24 cellular contexts compared by ENCODE assay signal in the genomic region with DNA sequence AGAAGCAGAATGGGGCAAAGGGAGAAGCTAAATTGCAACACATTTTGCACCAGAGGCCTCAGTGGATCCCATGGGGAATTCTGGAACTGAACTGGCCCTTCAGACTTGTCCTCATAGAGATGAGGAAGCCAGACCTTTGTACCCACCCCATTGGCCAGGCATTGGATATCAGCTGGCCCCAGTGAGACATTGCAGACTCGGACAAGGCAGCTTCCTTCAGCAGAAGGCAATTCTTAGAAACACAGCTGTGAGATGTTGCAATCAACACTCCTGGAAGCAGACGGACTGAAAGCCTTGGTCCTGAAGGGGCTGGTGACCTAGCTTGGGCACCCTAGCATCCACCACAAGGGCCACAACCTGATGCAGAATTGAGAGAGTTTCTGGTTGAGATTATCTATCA.
DNase-seq lines count a peak whose midpoint lies in the region; ATAC-seq, FAIRE-seq and TF ChIP-seq lines count a peak whose summit lies in the region.
"Had no signal": no experiment of that assay in that cellular context is flagged by ENCODE, and none has a peak within 500 bp of the region (broad histone marks: within the 10 kb centered on the region; RNA-seq: fewer than 3 reads in every experiment).

No MANE protein-coding gene starts in this region.

- FAIRE-seq in K562 (lab: Jason Lieb, UNC): no peak
- FAIRE-seq: endometrium had no signal

- peaks cover 7% of the 10 kb centered on the region for H3K9me3 Mint-ChIP-seq in MCF 10A (ENCODE audit: unreplicated experiment)
- H3K9me3 Mint-ChIP-seq in activated naive CD4-positive, alpha-beta T cell treated with anti-CD3 and anti-CD28 coated beads, Interleukin-2, amount 10 ng/mL, durations not matched to agents 7 days and 5 days: no peaks in the 10 kb centered on the region
- H3K9me3 Mint-ChIP-seq: CD4-positive, alpha-beta T cell had no signal

- H3K4me2 ChIP-seq in mammary epithelial cell (ENCODE audit: insufficient read depth, low read depth, low read length) (no peak overlapping the region), K562 (ENCODE audit: insufficient read depth, low read length) (no peak overlapping the region), smooth muscle cell (peak overlapping the region; percentile 20)

- ATAC-seq in K562 (no peak), right cardiac atrium (peak; percentile 63 to 64), HG03280 (IDR thresholded peaks at IDR 0.05; ENCODE audit: unreplicated experiment) (no peak), HG03196 (IDR thresholded peaks at IDR 0.05; ENCODE audit: unreplicated experiment) (no peak)
- ATAC-seq: naive thymus-derived CD8-positive, alpha-beta T cell; T-helper 17 cell had no signal

- H3K4me3 ChIP-seq in mammary epithelial cell (replicated peaks in 1 of 3; ENCODE audit: insufficient read depth in 1 of 3, low read depth in 2 of 3, low read length in 3 of 3) (no peak overlapping the region), K562 (no peak overlapping the region), right cardiac atrium (ENCODE audit: low read length) (no peak overlapping the region), smooth muscle cell (no peak overlapping the region)
- H3K4me3 ChIP-seq: transverse colon had no signal

- DNase-seq in MCF 10A (ENCODE audit: unreplicated experiment): peak; percentile 35
- DNase-seq in mammary epithelial cell: no peak
- DNase-seq in K562 (ENCODE audit: extremely low read depth in 1 of 4, low spot score in 3 of 4): no peak
- peak; percentile 35 to 68 (median 64) for DNase-seq in right cardiac atrium
- DNase-seq in smooth muscle cell (lab: John Stamatoyannopoulos, UW; ENCODE audit: unreplicated experiment): no peak
- no peak for DNase-seq in activated naive CD4-positive, alpha-beta T cell treated with anti-CD3 and anti-CD28 coated beads, Interleukin-2, amount 10 ng/mL, durations not matched to agents 7 days and 5 days
- DNase-seq: 8988T; activated CD4-positive, CD25-positive, alpha-beta regulatory T cell treated with anti-CD3 and anti-CD28 coated beads, Interleukin-2, amount 50 U/mL, for 72 hours; activated effector memory CD4-positive, alpha-beta T cell treated with anti-CD3 and anti-CD28 coated beads, Interleukin-2, amount 50 U/mL, for 16 hours; anterior cingulate cortex; CD4-positive, alpha-beta T cell; DMS53; naive thymus-derived CD8-positive, alpha-beta T cell; NCI-H1694 treated with DMSO at 0.1 percent for 48 hours; NCI-H226; NK-92 treated with Interleukin-12 subunit alpha and Interleukin-12 subunit beta, amount 100 ng/mL, for 24 hours; posterior cingulate gyrus; SIG-M5; stimulated activated naive CD4-positive, alpha-beta T cell; T-helper 17 cell; transverse colon had no signal

- dilution Hi-C loops in mammary epithelial cell (cut with HindIII; ENCODE audit: low sequenced_read_pairs): loop anchor here (5.0 kb wide), 1 partner anchor 104 kb away; no protein-coding TSS in a partner anchor

- H3K4me1 ChIP-seq in mammary epithelial cell (ENCODE audit: insufficient read depth, low read length): peaks cover 10% of the 10 kb centered on the region
- H3K4me1 ChIP-seq in K562 (replicated peaks in 1 of 2; ENCODE audit: control insufficient read depth in 2 of 2, insufficient read depth in 2 of 2, low read length in 2 of 2): no peaks in the 10 kb centered on the region
- H3K4me1 ChIP-seq in right cardiac atrium (ENCODE audit: control insufficient read depth, insufficient read depth, low read length): peaks cover 3% of the 10 kb centered on the region
- peaks cover 19% of the 10 kb centered on the region for H3K4me1 ChIP-seq in smooth muscle cell (ENCODE audit: low read depth)
- H3K4me1 ChIP-seq: transverse colon had no signal

- H3K27me3 Mint-ChIP-seq in MCF 10A (ENCODE audit: insufficient read depth, unreplicated experiment): no peaks in the 10 kb centered on the region
- no peaks in the 10 kb centered on the region for H3K27me3 Mint-ChIP-seq in activated naive CD4-positive, alpha-beta T cell treated with anti-CD3 and anti-CD28 coated beads, Interleukin-2, amount 10 ng/mL, durations not matched to agents 7 days and 5 days

- H3K79me2 ChIP-seq in mammary epithelial cell (ENCODE audit: insufficient read depth, low read length) (no peaks in the 10 kb centered on the region), K562 (ENCODE audit: control insufficient read depth, insufficient read depth, low read length) (no peaks in the 10 kb centered on the region), smooth muscle cell (ENCODE audit: low read depth) (no peaks in the 10 kb centered on the region)

- H4K20me1 ChIP-seq in mammary epithelial cell (ENCODE audit: insufficient read depth, low read length): no peaks in the 10 kb centered on the region
- H4K20me1 ChIP-seq in K562 (replicated peaks; ENCODE audit: control insufficient read depth, insufficient read depth, low read length): no peaks in the 10 kb centered on the region
- no peaks in the 10 kb centered on the region for H4K20me1 ChIP-seq in smooth muscle cell (ENCODE audit: low read depth)

- intact Hi-C loops in MCF 10A (cut with micrococcal nuclease) (no loop called here), mammary epithelial cell (cut with micrococcal nuclease) (no loop called here), K562 (cut with micrococcal nuclease) (no loop called here), right cardiac atrium (cut with DNase I) (no loop called here)

- H3K4me3 Mint-ChIP-seq in MCF 10A (ENCODE audit: unreplicated experiment): no peak overlapping the region
- no peak overlapping the region for H3K4me3 Mint-ChIP-seq in activated naive CD4-positive, alpha-beta T cell treated with anti-CD3 and anti-CD28 coated beads, Interleukin-2, amount 10 ng/mL, durations not matched to agents 7 days and 5 days
- H3K4me3 Mint-ChIP-seq: CD4-positive, alpha-beta T cell; naive thymus-derived CD8-positive, alpha-beta T cell; T-helper 17 cell had no signal

- no peaks in the 10 kb centered on the region for H3K9me3 ChIP-seq in mammary epithelial cell (replicated peaks; ENCODE audit: insufficient read depth, low read length)
- H3K9me3 ChIP-seq in K562 (replicated peaks; ENCODE audit: control insufficient read depth, insufficient read depth, low read depth, low read length): no peaks in the 10 kb centered on the region
- no peaks in the 10 kb centered on the region for H3K9me3 ChIP-seq in right cardiac atrium (ENCODE audit: control insufficient read depth, low read length)
- H3K9me3 ChIP-seq in smooth muscle cell (replicated peaks; ENCODE audit: low read depth): no peaks in the 10 kb centered on the region
- H3K9me3 ChIP-seq: transverse colon had no signal

- H3K27ac Mint-ChIP-seq in MCF 10A (ENCODE audit: low read depth, unreplicated experiment): no peak overlapping the region
- no peak overlapping the region for H3K27ac Mint-ChIP-seq in activated naive CD4-positive, alpha-beta T cell treated with anti-CD3 and anti-CD28 coated beads, Interleukin-2, amount 10 ng/mL, durations not matched to agents 7 days and 5 days
- H3K27ac Mint-ChIP-seq: CD4-positive, alpha-beta T cell; naive thymus-derived CD8-positive, alpha-beta T cell; T-helper 17 cell had no signal

- in situ Hi-C loops in mammary epithelial cell (cut with MboI; ENCODE audit: low sequenced_read_pairs in 2 of 2) (no loop called here), K562 (cut with MboI) (no loop called here)

- H3K9ac ChIP-seq in mammary epithelial cell (ENCODE audit: insufficient read depth, low read length): no peak overlapping the region
- no peak overlapping the region for H3K9ac ChIP-seq in K562 (ENCODE audit: insufficient read depth in 1 of 2, low read depth in 2 of 2, low read length in 2 of 2)
- H3K9ac ChIP-seq in smooth muscle cell (ENCODE audit: low read depth): no peak overlapping the region

- no peaks in the 10 kb centered on the region for H3K36me3 Mint-ChIP-seq in MCF 10A (ENCODE audit: insufficient read depth, unreplicated experiment)
- H3K36me3 Mint-ChIP-seq in activated naive CD4-positive, alpha-beta T cell treated with anti-CD3 and anti-CD28 coated beads, Interleukin-2, amount 10 ng/mL, durations not matched to agents 7 days and 5 days: no peaks in the 10 kb centered on the region
- H3K36me3 Mint-ChIP-seq: naive thymus-derived CD8-positive, alpha-beta T cell had no signal

- BruUV-seq in MCF 10A (replicated peaks; lab: Mats Ljungman, UMichigan) (no TSS peak), mammary epithelial cell (replicated peaks; lab: Mats Ljungman, UMichigan) (no TSS peak), K562 (replicated peaks; lab: Mats Ljungman, UMichigan) (no TSS peak)

- TF ChIP-seq POLR2A in K562 (conservative IDR thresholded peaks at IDR 0.05): no peak

- TF ChIP-seq EP300 in K562 (IDR thresholded peaks at IDR 0.05; ENCODE audit: low read length): no peak

- POLR2A ChIA-PET in MCF 10A (lab: Yijun Ruan, JAX): no interaction called here
- POLR2A ChIA-PET in K562 (lab: Yijun Ruan, JAX): no interaction called here

- peaks cover 23% of the 10 kb centered on the region for H3F3A ChIP-seq in smooth muscle cell (ENCODE audit: low read depth)

- H3K4me1 Mint-ChIP-seq in MCF 10A (ENCODE audit: insufficient read depth, unreplicated experiment): peaks cover 9% of the 10 kb centered on the region
- no peaks in the 10 kb centered on the region for H3K4me1 Mint-ChIP-seq in activated naive CD4-positive, alpha-beta T cell treated with anti-CD3 and anti-CD28 coated beads, Interleukin-2, amount 10 ng/mL, durations not matched to agents 7 days and 5 days
- H3K4me1 Mint-ChIP-seq: T-helper 17 cell had no signal

- no peak overlapping the region for H2AFZ ChIP-seq in mammary epithelial cell (ENCODE audit: low read depth, low read length)
- no peak overlapping the region for H2AFZ ChIP-seq in K562 (ENCODE audit: low read depth, low read length)
- no peak overlapping the region for H2AFZ ChIP-seq in smooth muscle cell (ENCODE audit: low read depth)

- TF ChIP-seq RAD21 in K562 (CRISPR knock-in tag; conservative IDR thresholded peaks at IDR 0.05 in 1 of 2, IDR thresholded peaks at IDR 0.05 in 1 of 2): no peak

- CTCF ChIA-PET in MCF 10A (lab: Yijun Ruan, JAX) (no interaction called here), mammary epithelial cell (lab: Charles Lee; ENCODE audit: low non-redundant PET) (no interaction called here), K562 (lab: Yijun Ruan, JAX; ENCODE audit: low intra/inter-chr PET ratio) (no interaction called here)
- CTCF ChIA-PET in activated naive CD4-positive, alpha-beta T cell treated with anti-CD3 and anti-CD28 coated beads, Interleukin-2, amount 10 ng/mL, durations not matched to agents 7 days and 5 days (lab: Charles Lee): interaction anchor here (0.7 kb wide), 1 partner anchor 605 kb away, joined by 3 read pairs; no protein-coding TSS in a partner anchor

- no peaks in the 10 kb centered on the region for H3K9me1 ChIP-seq in K562 (ENCODE audit: control insufficient read depth, insufficient read depth, low read length)

- no peak for TF ChIP-seq CTCF in MCF 10A (IDR thresholded peaks at IDR 0.05; ENCODE audit: unreplicated experiment)
- no peak for TF ChIP-seq CTCF in mammary epithelial cell (conservative IDR thresholded peaks at IDR 0.05 in 1 of 2, IDR thresholded peaks at IDR 0.05 in 1 of 2; ENCODE audit: extremely low read depth in 1 of 2, insufficient read depth in 1 of 2, low read depth in 1 of 2, low read length in 2 of 2)
- TF ChIP-seq CTCF in K562 (IDR thresholded peaks at IDR 0.05 in 2 of 3, conservative IDR thresholded peaks at IDR 0.05 in 1 of 3; ENCODE audit: insufficient read depth in 2 of 3, low read depth in 1 of 3, low read length in 3 of 3): no peak
- no peak for TF ChIP-seq CTCF in smooth muscle cell (IDR thresholded peaks at IDR 0.05; ENCODE audit: borderline replicate concordance, insufficient read depth, poor library complexity, severe bottlenecking)

- H3K36me3 ChIP-seq in mammary epithelial cell (ENCODE audit: insufficient read depth, low read length): no peaks in the 10 kb centered on the region
- no peaks in the 10 kb centered on the region for H3K36me3 ChIP-seq in K562 (ENCODE audit: control insufficient read depth, insufficient read depth, low read length)
- no peaks in the 10 kb centered on the region for H3K36me3 ChIP-seq in smooth muscle cell (ENCODE audit: low read depth)
- H3K36me3 ChIP-seq: transverse colon had no signal

- H3K27me3 ChIP-seq in mammary epithelial cell (ENCODE audit: insufficient read depth, low read length): no peaks in the 10 kb centered on the region
- no peaks in the 10 kb centered on the region for H3K27me3 ChIP-seq in K562 (ENCODE audit: control insufficient read depth in 2 of 2, insufficient read depth in 2 of 2, low read length in 2 of 2)
- H3K27me3 ChIP-seq in right cardiac atrium (ENCODE audit: control insufficient read depth, insufficient read depth): no peaks in the 10 kb centered on the region
- no peaks in the 10 kb centered on the region for H3K27me3 ChIP-seq in smooth muscle cell (ENCODE audit: low read depth)
- H3K27me3 ChIP-seq: transverse colon had no signal

- 83% methylated on average over 2 of the region's 2 CpGs for WGBS in mammary epithelial cell (ENCODE audit: low coverage, missing lambda C conversion rate)
- WGBS in K562 (ENCODE audit: insufficient coverage, low coverage, missing lambda C conversion rate): 0% methylated on average over 2 of the region's 2 CpGs
- WGBS in right cardiac atrium: 39% methylated on average over 2 of the region's 2 CpGs
- 23% methylated on average over 2 of the region's 2 CpGs for WGBS in smooth muscle cell (ENCODE audit: low lambda C conversion rate)

- no peak overlapping the region for H3K27ac ChIP-seq in mammary epithelial cell (ENCODE audit: insufficient read depth, low read depth, low read length)
- no peak overlapping the region for H3K27ac ChIP-seq in K562 (ENCODE audit: extremely low read depth, low read depth, low read length)
- no peak overlapping the region for H3K27ac ChIP-seq in right cardiac atrium (ENCODE audit: low read length)
- H3K27ac ChIP-seq in smooth muscle cell (ENCODE audit: low read depth): peak overlapping the region; percentile 57
- H3K27ac ChIP-seq: transverse colon had no signal

Comparison
In these comparisons a context has a peak if more than half of its experiments do, and no peak if none do; other contexts are left out.
1. DNase-seq: peak in MCF 10A (single experiment) and right cardiac atrium (3 of 3); none in mammary epithelial cell (single experiment), K562 (0 of 4), smooth muscle cell (single experiment) and activated naive CD4-positive, alpha-beta T cell treated with anti-CD3 and anti-CD28 coated beads, Interleukin-2, amount 10 ng/mL, durations not matched to agents 7 days and 5 days (single experiment).
2. ATAC-seq: peak in right cardiac atrium (2 of 2); none in K562 (single experiment), HG03280 (single experiment) and HG03196 (single experiment).